In the genomic region with DNA sequence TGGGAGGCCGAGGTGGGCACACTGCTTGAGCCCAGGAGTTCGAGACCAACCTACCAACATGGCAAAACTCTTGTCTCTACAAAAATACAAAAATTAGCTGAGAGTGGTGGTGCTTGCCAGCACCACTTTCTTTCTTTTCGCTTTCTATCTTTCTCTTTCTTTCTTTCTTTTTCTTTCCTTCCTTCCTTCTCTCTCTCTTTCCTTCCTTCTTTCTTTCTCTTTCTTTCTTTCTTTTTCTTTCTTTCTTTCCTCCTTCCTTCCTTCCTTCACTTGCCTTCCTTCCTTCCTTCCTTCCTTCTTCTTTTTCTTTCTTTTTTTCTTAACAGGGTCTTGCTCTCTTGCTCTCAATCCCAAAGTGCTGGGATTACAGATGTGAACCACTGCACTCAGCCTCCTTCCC, we compare ENCODE assay signal across 8 cellular contexts.
"Had no signal": no experiment of that assay in that cellular context is flagged by ENCODE, and none has a peak within 500 bp of the region (broad histone marks: within the 10 kb centered on the region; RNA-seq: fewer than 3 reads in every experiment).

No MANE protein-coding gene starts in this region.

- H3K27ac ChIP-seq: GM23248 had no signal

- ATAC-seq: HCT116 had no signal

- H3K4me1 ChIP-seq: HAP-1 had no signal

- H3K36me3 ChIP-seq: HAP-1 had no signal

- H3K4me3 ChIP-seq: GM23248, HAP-1 had no signal

- FAIRE-seq: HTR-8/SVneo had no signal

- H3K9ac ChIP-seq: GM23248 had no signal

- H3K9me3 ChIP-seq: HAP-1 had no signal

- DNase-seq: GM23248, GOT3, H7, IMR-90, KBM-7 had no signal
